Comparison of ENCODE assay signal across 31 cellular contexts in the genomic region with DNA sequence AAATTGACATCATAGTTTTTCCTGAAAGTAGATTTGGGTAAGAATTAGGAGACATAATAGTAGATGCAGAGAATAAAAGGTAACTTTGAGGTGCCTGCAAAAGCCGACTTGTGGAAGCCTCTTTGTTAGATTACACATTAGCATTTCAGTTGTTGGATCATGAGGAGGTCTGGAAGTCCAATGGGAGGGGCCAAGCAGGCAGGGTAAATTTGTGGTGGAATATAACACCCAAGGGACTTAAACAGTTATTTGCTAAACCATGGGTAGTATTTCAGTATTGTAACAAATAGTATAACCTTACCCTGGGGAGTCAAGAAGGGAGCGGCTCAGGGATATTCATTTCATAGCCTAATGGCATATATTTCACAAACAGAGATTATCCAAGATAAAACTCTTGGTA.
"Had no signal": no experiment of that assay in that cellular context is flagged by ENCODE, and none has a peak within 500 bp of the region (broad histone marks: within the 10 kb centered on the region; RNA-seq: fewer than 3 reads in every experiment).

No MANE protein-coding gene starts in this region.

- H3K27ac ChIP-seq: adrenal gland, KMS-11, SJCRH30, SK-N-MC, WERI-Rb-1 had no signal

- H3K4me3 Mint-ChIP-seq: activated CD4-positive, alpha-beta T cell treated with anti-CD3 and anti-CD28 coated beads, Interleukin-2, amount 10 ng/mL, durations not matched to agents 24 days and 14 days; activated CD8-positive, alpha-beta T cell treated with anti-CD3 and anti-CD28 coated beads for 36 hours; activated naive CD4-positive, alpha-beta T cell treated with anti-CD3 and anti-CD28 coated beads, Interleukin-2, amount 50 U/mL, for 24 hours; activated T-cell treated with anti-CD3 and anti-CD28 coated beads, Interleukin-2, amount 50 U/mL, for 72 hours; activated T-helper 17 cell treated with anti-CD3 and anti-CD28 coated beads, Interleukin-2, amount 50 U/mL, for 72 hours; brain had no signal

- H3K4me1 Mint-ChIP-seq: activated CD4-positive, alpha-beta T cell treated with anti-CD3 and anti-CD28 coated beads, Interleukin-2, amount 10 ng/mL, durations not matched to agents 24 days and 14 days; activated naive CD4-positive, alpha-beta T cell treated with anti-CD3 and anti-CD28 coated beads, Interleukin-2, amount 50 U/mL, for 24 hours; activated T-helper 17 cell treated with anti-CD3 and anti-CD28 coated beads, Interleukin-2, amount 50 U/mL, for 72 hours; brain had no signal

- H3K9me3 Mint-ChIP-seq: activated CD4-positive, alpha-beta T cell treated with anti-CD3 and anti-CD28 coated beads, Interleukin-2, amount 10 ng/mL, durations not matched to agents 24 days and 14 days; activated CD8-positive, alpha-beta T cell treated with anti-CD3 and anti-CD28 coated beads for 36 hours; activated naive CD4-positive, alpha-beta T cell treated with anti-CD3 and anti-CD28 coated beads, Interleukin-2, amount 50 U/mL, for 24 hours; activated T-helper 17 cell treated with anti-CD3 and anti-CD28 coated beads, Interleukin-2, amount 50 U/mL, for 72 hours; brain had no signal

- H3K4me3 ChIP-seq: adrenal gland, SJCRH30, SK-N-MC had no signal

- H3K27ac Mint-ChIP-seq: activated CD4-positive, alpha-beta T cell treated with anti-CD3 and anti-CD28 coated beads, Interleukin-2, amount 10 ng/mL, durations not matched to agents 24 days and 14 days; activated CD8-positive, alpha-beta T cell treated with anti-CD3 and anti-CD28 coated beads for 36 hours; activated naive CD4-positive, alpha-beta T cell treated with anti-CD3 and anti-CD28 coated beads, Interleukin-2, amount 50 U/mL, for 24 hours; activated T-cell treated with anti-CD3 and anti-CD28 coated beads, Interleukin-2, amount 50 U/mL, for 72 hours; activated T-helper 17 cell treated with anti-CD3 and anti-CD28 coated beads, Interleukin-2, amount 50 U/mL, for 72 hours; brain had no signal

- H3K4me1 ChIP-seq: adrenal gland, SJCRH30 had no signal

- DNase-seq: activated CD4-positive, alpha-beta T cell treated with anti-CD3 and anti-CD28 coated beads, Interleukin-2, amount 10 ng/mL, durations not matched to agents 24 days and 14 days; activated CD4-positive, alpha-beta T cell treated with anti-CD3 and anti-CD28 coated beads, Interleukin-2, amount 50 U/mL, for 4 hours; activated CD8-positive, alpha-beta T cell treated with anti-CD3 and anti-CD28 coated beads for 36 hours; activated effector memory CD4-positive, alpha-beta T cell treated with anti-CD3 and anti-CD28 coated beads, Interleukin-2, amount 50 U/mL, for 16 hours; activated naive CD4-positive, alpha-beta T cell treated with Interleukin-2 at 50 U/mL for 16 hours; activated T-cell treated with anti-CD3 and anti-CD28 coated beads, Interleukin-2, amount 50 U/mL, for 1 hour; activated T-cell treated with anti-CD3 and anti-CD28 coated beads, Interleukin-2, amount 50 U/mL, for 72 hours; adrenal gland; caudate nucleus; cerebellar nuclear complex; NCI-H1092 treated with DMSO at 0.1 percent for 48 hours; NCI-H1417; NCI-H146; NCI-H187; NCI-H2029 treated with DMSO at 0.1 percent for 48 hours; NCI-H2171 treated with DMSO at 0.1 percent for 48 hours; NCI-H2227 treated with DMSO at 0.1 percent for 48 hours; NCI-H446; NCI-H510A treated with DMSO at 0.1 percent for 48 hours; NCI-H526 treated with DMSO at 0.1 percent for 48 hours; SHP77; T1000; WERI-Rb-1 had no signal

- H3K36me3 Mint-ChIP-seq: activated naive CD4-positive, alpha-beta T cell treated with anti-CD3 and anti-CD28 coated beads, Interleukin-2, amount 50 U/mL, for 24 hours; brain had no signal

- H3K36me3 ChIP-seq: adrenal gland, SJCRH30, WERI-Rb-1 had no signal

- H3K27me3 Mint-ChIP-seq: activated CD4-positive, alpha-beta T cell treated with anti-CD3 and anti-CD28 coated beads, Interleukin-2, amount 10 ng/mL, durations not matched to agents 24 days and 14 days; activated CD8-positive, alpha-beta T cell treated with anti-CD3 and anti-CD28 coated beads for 36 hours; activated naive CD4-positive, alpha-beta T cell treated with anti-CD3 and anti-CD28 coated beads, Interleukin-2, amount 50 U/mL, for 24 hours; activated T-helper 17 cell treated with anti-CD3 and anti-CD28 coated beads, Interleukin-2, amount 50 U/mL, for 72 hours had no signal

- H3K9ac ChIP-seq: KMS-11 had no signal

- H3K27me3 ChIP-seq: adrenal gland, SJCRH30 had no signal

- FAIRE-seq: bronchial epithelial cell had no signal

- ATAC-seq: activated CD8-positive, alpha-beta T cell treated with anti-CD3 and anti-CD28 coated beads for 36 hours; activated T-cell treated with anti-CD3 and anti-CD28 coated beads, Interleukin-2, amount 50 U/mL, for 72 hours; activated T-helper 17 cell treated with anti-CD3 and anti-CD28 coated beads, Interleukin-2, amount 50 U/mL, for 72 hours; Panc1 had no signal

- H3K9me3 ChIP-seq: adrenal gland, SJCRH30 had no signal

- H3K4me2 ChIP-seq: KMS-11 had no signal
